23 cellular contexts compared by ENCODE assay signal in the genomic region with DNA sequence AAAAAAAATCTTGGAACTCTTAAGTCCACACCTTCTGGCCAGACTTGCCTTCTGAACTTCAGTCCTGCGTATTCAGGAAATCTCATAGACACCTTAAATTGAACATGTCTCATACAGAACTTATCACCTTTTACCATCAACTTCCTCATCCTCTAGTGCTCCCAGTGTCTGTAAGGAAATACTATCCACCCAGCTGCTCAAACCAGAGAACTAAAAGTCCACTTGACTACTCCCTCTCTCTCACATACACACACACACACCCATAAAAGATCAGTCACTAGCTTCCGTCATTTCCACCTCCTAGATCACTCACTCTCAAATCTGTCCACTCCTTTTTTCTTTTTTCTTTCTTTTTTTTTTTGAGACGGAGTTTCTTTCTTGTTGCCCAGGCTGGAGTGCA. TPM values are rescaled to one million over a fixed set of nuclear protein-coding genes. Genes with fewer than 3 reads are reported as not detected.
DNase-seq lines count a peak whose midpoint lies in the region; ATAC-seq, FAIRE-seq and TF ChIP-seq lines count a peak whose summit lies in the region.
"Had no signal": no experiment of that assay in that cellular context is flagged by ENCODE, and none has a peak within 500 bp of the region (broad histone marks: within the 10 kb centered on the region; RNA-seq: fewer than 3 reads in every experiment).

No MANE protein-coding gene starts in this region.

- no peaks in the 10 kb centered on the region for H4K20me1 ChIP-seq in PC-9 (ENCODE audit: insufficient read depth)

- in situ Hi-C loops in GM13977 (cut with MboI; ENCODE audit: low pct_unique_long_range_greater_than_20kb, low sequenced_read_pairs, unreplicated experiment): loop anchor here (10.0 kb wide), 1 partner anchor 45 kb away; no protein-coding TSS in a partner anchor

- DNase-seq in SKM-1 treated with dmso at 0.1 percent for 144 hours (lab: John Stamatoyannopoulos, UW; ENCODE audit: unreplicated experiment) (peak; percentile 40), SKM-1 (lab: John Stamatoyannopoulos, UW; ENCODE audit: unreplicated experiment) (no peak), PC-9 (peak; percentile 42 to 76), small intestine (peak; percentile 93), GM13977 (ENCODE audit: low spot score) (no peak)
- DNase-seq in activated CD8-positive, alpha-beta memory T cell treated with anti-CD3 and anti-CD28 coated beads, Interleukin-2, amount 50 U/mL, for 48 hours: no peak
- DNase-seq: BE2C; Calu3; caudate nucleus; erythroblast; foreskin melanocyte; hippocampal formation; left ventricle myocardium superior; NCI-H1092 treated with DMSO at 0.1 percent for 48 hours; NCI-H2029 treated with DMSO at 0.1 percent for 48 hours; nephron progenitor cell; NK-92 treated with Interleukin-12 subunit alpha and Interleukin-12 subunit beta, amount 100 ng/mL, for 24 hours; right lobe of liver; RPMI8226 had no signal

- H3K36me3 Mint-ChIP-seq in dendritic cell treated with granulocyte-macrophage colony-stimulating factor and Interleukin-4, amounts not matched to agents 40 ng/mL and 50 ng/mL, for 4 days (ENCODE audit: low read depth): no peaks in the 10 kb centered on the region
- H3K36me3 Mint-ChIP-seq: activated naive CD4-positive, alpha-beta T cell treated with anti-CD3 and anti-CD28 coated beads, Interleukin-2, amount 50 U/mL, for 24 hours; mesothelial cell of epicardium had no signal

- no peak overlapping the region for H2AFZ ChIP-seq in PC-9

- no peak for ATAC-seq in HG03045 (IDR thresholded peaks at IDR 0.05; ENCODE audit: unreplicated experiment)
- ATAC-seq: left ventricle myocardium superior, right lobe of liver had no signal

- no peak for FAIRE-seq in small intestine (lab: Jason Lieb, UNC)

- WGBS in small intestine, 3 donors: 8 to 49% (median 31%) methylated on average over 3 of the region's 3 CpGs

- H3K9me3 ChIP-seq in PC-9 (ENCODE audit: insufficient read depth, low read depth): no peaks in the 10 kb centered on the region
- H3K9me3 ChIP-seq in small intestine (ENCODE audit: control insufficient read depth, low read depth): no peaks in the 10 kb centered on the region
- H3K9me3 ChIP-seq: BE2C had no signal

- H3K27me3 ChIP-seq in PC-9 (ENCODE audit: insufficient read depth, low read depth) (no peaks in the 10 kb centered on the region), small intestine (ENCODE audit: control insufficient read depth in 2 of 2, insufficient read depth in 2 of 2, low read length in 2 of 2) (no peaks in the 10 kb centered on the region)
- H3K27me3 ChIP-seq: BE2C, right lobe of liver had no signal

- no peak overlapping the region for H3K27ac ChIP-seq in PC-9
- peak overlapping the region in 1 of 2 donors; percentile 70 for H3K27ac ChIP-seq in small intestine (ENCODE audit: low read depth in 1 of 2, low read length in 1 of 2)
- H3K27ac ChIP-seq: right lobe of liver had no signal

- POLR2A ChIA-PET in PC-9 (lab: Charles Lee; ENCODE audit: unreplicated experiment): interaction anchor here (0.6 kb wide), 1 partner anchor 869 kb away, joined by 4 read pairs; no protein-coding TSS in a partner anchor

- peaks cover 1% of the 10 kb centered on the region for H3K27me3 Mint-ChIP-seq in dendritic cell treated with granulocyte-macrophage colony-stimulating factor and Interleukin-4, amounts not matched to agents 40 ng/mL and 50 ng/mL, for 4 days
- H3K27me3 Mint-ChIP-seq: activated naive CD4-positive, alpha-beta T cell treated with anti-CD3 and anti-CD28 coated beads, Interleukin-2, amount 50 U/mL, for 24 hours had no signal

- peaks cover 18% of the 10 kb centered on the region; the same call in 1 of the 2 replicates for H3F3A ChIP-seq in PC-9 (ENCODE audit: insufficient read depth, low read depth)

- H3K9me2 ChIP-seq in PC-9 (ENCODE audit: insufficient read depth): no peaks in the 10 kb centered on the region

- H3K4me3 Mint-ChIP-seq in dendritic cell treated with granulocyte-macrophage colony-stimulating factor and Interleukin-4, amounts not matched to agents 40 ng/mL and 50 ng/mL, for 4 days: no peak overlapping the region
- H3K4me3 Mint-ChIP-seq: activated naive CD4-positive, alpha-beta T cell treated with anti-CD3 and anti-CD28 coated beads, Interleukin-2, amount 50 U/mL, for 24 hours; mesothelial cell of epicardium; nephron progenitor cell had no signal

- H3K79me2 ChIP-seq in PC-9 (ENCODE audit: low read depth): no peaks in the 10 kb centered on the region

- H3K4me2 ChIP-seq in PC-9: no peak overlapping the region

- no peak overlapping the region for H3K4me3 ChIP-seq in PC-9
- no peak overlapping the region for H3K4me3 ChIP-seq in small intestine (ENCODE audit: low read depth in 1 of 2, low read length in 2 of 2)
- H3K4me3 ChIP-seq: right lobe of liver had no signal

- peaks cover 40% of the 10 kb centered on the region for H3K4me1 Mint-ChIP-seq in dendritic cell treated with granulocyte-macrophage colony-stimulating factor and Interleukin-4, amounts not matched to agents 40 ng/mL and 50 ng/mL, for 4 days (ENCODE audit: low read depth)
- H3K4me1 Mint-ChIP-seq: nephron progenitor cell had no signal

- TF ChIP-seq CTCF in PC-9 (conservative IDR thresholded peaks at IDR 0.05) (no peak), GM13977 (IDR thresholded peaks at IDR 0.05; ENCODE audit: extremely low read depth, insufficient read depth, missing control alignments) (no peak)

- no TSS peak for BruUV-seq in PC-9 (replicated peaks; lab: Mats Ljungman, UMichigan)

- intact Hi-C loops in PC-9 (cut with micrococcal nuclease; ENCODE audit: unreplicated experiment): loop anchor here (1.0 to 10.0 kb wide), 4 partner anchors 49 to 425 kb away; partner anchors contain the start of gene MYCL
- intact Hi-C loops in dendritic cell treated with granulocyte-macrophage colony-stimulating factor and Interleukin-4, amounts not matched to agents 40 ng/mL and 50 ng/mL, for 4 days (cut with micrococcal nuclease): loop anchor here (5.0 to 10.0 kb wide), 2 partner anchors 37 to 55 kb away; no protein-coding TSS in a partner anchor

- CTCF ChIA-PET in PC-9 (lab: Charles Lee): interaction anchor here (0.8 kb wide), 1 partner anchor 110 kb away, joined by 6 read pairs; no protein-coding TSS in a partner anchor

- H3K36me3 ChIP-seq in PC-9 (ENCODE audit: low read depth) (no peaks in the 10 kb centered on the region), small intestine (ENCODE audit: control insufficient read depth in 2 of 2, insufficient read depth in 2 of 2, low read length in 2 of 2) (no peaks in the 10 kb centered on the region)
- H3K36me3 ChIP-seq: BE2C, right lobe of liver had no signal

- peak overlapping the region; percentile 5 for H3K27ac Mint-ChIP-seq in dendritic cell treated with granulocyte-macrophage colony-stimulating factor and Interleukin-4, amounts not matched to agents 40 ng/mL and 50 ng/mL, for 4 days
- H3K27ac Mint-ChIP-seq: activated naive CD4-positive, alpha-beta T cell treated with anti-CD3 and anti-CD28 coated beads, Interleukin-2, amount 50 U/mL, for 24 hours; mesothelial cell of epicardium; nephron progenitor cell had no signal

- peaks cover 23% of the 10 kb centered on the region for H3K4me1 ChIP-seq in PC-9 (replicated peaks; ENCODE audit: insufficient read depth)
- no peaks in the 10 kb centered on the region for H3K4me1 ChIP-seq in small intestine (ENCODE audit: control insufficient read depth in 2 of 2, insufficient read depth in 1 of 2, low read depth in 1 of 2, low read length in 1 of 2)
- H3K4me1 ChIP-seq: BE2C, right lobe of liver had no signal

- peaks cover 8% of the 10 kb centered on the region for H3K9me3 Mint-ChIP-seq in dendritic cell treated with granulocyte-macrophage colony-stimulating factor and Interleukin-4, amounts not matched to agents 40 ng/mL and 50 ng/mL, for 4 days
- H3K9me3 Mint-ChIP-seq: activated naive CD4-positive, alpha-beta T cell treated with anti-CD3 and anti-CD28 coated beads, Interleukin-2, amount 50 U/mL, for 24 hours had no signal

RNA-seq across cellular contexts. Expression of gene CAP1, which starts 10.9 kb away (rescaled TPM):
- total RNA-seq in PC-9 (2021): 322 and 354 TPM in 2 replicates
- polyA plus RNA-seq in small intestine: 100 to 1,000 TPM; 186 to 224 (median 195) TPM

Comparison
In these comparisons a context has a peak if more than half of its experiments do, and no peak if none do; other contexts are left out.
1. DNase-seq: peak in SKM-1 treated with dmso at 0.1 percent for 144 hours (single experiment), PC-9 (2 of 2) and small intestine (single experiment); none in SKM-1 (single experiment), GM13977 (single experiment) and activated CD8-positive, alpha-beta memory T cell treated with anti-CD3 and anti-CD28 coated beads, Interleukin-2, amount 50 U/mL, for 48 hours (single experiment).